ENCODE assay signal across 20 cellular contexts in genomic region chr10:86613905-86614304, GRCh38. TPM values are rescaled to one million over a fixed set of nuclear protein-coding genes. Genes with fewer than 3 reads are reported as not detected.
"Had no signal": no experiment of that assay in that cellular context is flagged by ENCODE, and none has a peak within 500 bp of the region (broad histone marks: within the 10 kb centered on the region; RNA-seq: fewer than 3 reads in every experiment).

No MANE protein-coding gene starts in this region.

- H3K4me1 ChIP-seq: body of pancreas, tibial nerve had no signal

- H3K4me3 Mint-ChIP-seq: activated CD4-positive, alpha-beta memory T cell treated with anti-CD3 and anti-CD28 coated beads, Interleukin-2, amount 10 ng/mL, durations not matched to agents 7 days and 5 days; activated CD4-positive, alpha-beta T cell treated with anti-CD3 and anti-CD28 coated beads for 36 hours; activated naive CD8-positive, alpha-beta T cell; activated T-cell treated with anti-CD3 and anti-CD28 coated beads, Interleukin-2, amount 50 U/mL, for 24 hours; central memory CD8-positive, alpha-beta T cell; natural killer cell; stimulated activated memory B cell treated with anti-CD40 and anti-IgM and Interleukin-4, amounts not matched to agents 10 μg/mL and 1 μg/mL and 100 μg/mL, for 72 hours; T-helper 17 cell had no signal

- ATAC-seq: activated CD4-positive, alpha-beta T cell treated with anti-CD3 and anti-CD28 coated beads for 36 hours; body of pancreas; left ventricle myocardium superior; natural killer cell; stimulated activated memory B cell treated with anti-CD40 and anti-IgM and Interleukin-4, amounts not matched to agents 10 μg/mL and 1 μg/mL and 100 μg/mL, for 72 hours; T-helper 17 cell had no signal

- H3K27ac Mint-ChIP-seq: activated CD4-positive, alpha-beta memory T cell treated with anti-CD3 and anti-CD28 coated beads, Interleukin-2, amount 10 ng/mL, durations not matched to agents 7 days and 5 days; activated CD4-positive, alpha-beta T cell treated with anti-CD3 and anti-CD28 coated beads for 36 hours; activated naive CD8-positive, alpha-beta T cell; activated T-cell treated with anti-CD3 and anti-CD28 coated beads, Interleukin-2, amount 50 U/mL, for 24 hours; natural killer cell; stimulated activated memory B cell treated with anti-CD40 and anti-IgM and Interleukin-4, amounts not matched to agents 10 μg/mL and 1 μg/mL and 100 μg/mL, for 72 hours; T-helper 17 cell had no signal

- DNase-seq: activated CD4-positive, alpha-beta memory T cell treated with anti-CD3 and anti-CD28 coated beads, Interleukin-2, amount 10 ng/mL, durations not matched to agents 7 days and 5 days; activated CD4-positive, alpha-beta T cell treated with anti-CD3 and anti-CD28 coated beads for 36 hours; activated effector memory CD4-positive, alpha-beta T cell treated with Interleukin-2 at 50 U/mL for 16 hours; activated T-cell treated with anti-CD3 and anti-CD28 coated beads, Interleukin-2, amount 50 U/mL, for 24 hours; amygdala; body of pancreas; effector memory CD4-positive, alpha-beta T cell; glutamatergic neuron; hypothalamus; kidney glomerular epithelial cell; left ventricle myocardium superior; mesendoderm; natural killer cell; stimulated activated CD4-positive, alpha-beta T cell treated with anti-CD3 and anti-CD28 coated beads, Interleukin-2, amount 100 ng/mL, for 48 hours; T-helper 17 cell had no signal

- H3K36me3 ChIP-seq: tibial nerve had no signal

- H3K27ac ChIP-seq: body of pancreas, tibial nerve had no signal

- H3K27me3 ChIP-seq: body of pancreas, tibial nerve had no signal

- H3K9me3 ChIP-seq: body of pancreas had no signal

- H3K9me3 Mint-ChIP-seq: activated CD4-positive, alpha-beta memory T cell treated with anti-CD3 and anti-CD28 coated beads, Interleukin-2, amount 10 ng/mL, durations not matched to agents 7 days and 5 days; activated T-cell treated with anti-CD3 and anti-CD28 coated beads, Interleukin-2, amount 50 U/mL, for 24 hours had no signal

- H3K36me3 Mint-ChIP-seq: activated naive CD8-positive, alpha-beta T cell; natural killer cell had no signal

- H3K4me3 ChIP-seq: body of pancreas, tibial nerve had no signal

- H3K4me1 Mint-ChIP-seq: activated CD4-positive, alpha-beta memory T cell treated with anti-CD3 and anti-CD28 coated beads, Interleukin-2, amount 10 ng/mL, durations not matched to agents 7 days and 5 days; activated CD4-positive, alpha-beta T cell treated with anti-CD3 and anti-CD28 coated beads for 36 hours; central memory CD8-positive, alpha-beta T cell; natural killer cell; stimulated activated memory B cell treated with anti-CD40 and anti-IgM and Interleukin-4, amounts not matched to agents 10 μg/mL and 1 μg/mL and 100 μg/mL, for 72 hours; T-helper 17 cell had no signal

RNA-seq across cellular contexts. Expression of gene OPN4, which starts 40.4 kb away (rescaled TPM):
- total RNA-seq: activated CD4-positive, alpha-beta memory T cell treated with anti-CD3 and anti-CD28 coated beads, Interleukin-2, amount 10 ng/mL, durations not matched to agents 7 days and 5 days; activated CD4-positive, alpha-beta T cell treated with anti-CD3 and anti-CD28 coated beads for 36 hours; body of pancreas; epithelial cell of proximal tubule; natural killer cell; T-helper 17 cell had no signal

RNA-seq across cellular contexts. Expression of gene LDB3, which starts 54.4 kb away (rescaled TPM):
- total RNA-seq: epithelial cell of proximal tubule, T-helper 17 cell had no signal
